Comparison of ENCODE assay signal across 7 cellular contexts in genomic region chr3:189547448-189547847, GRCh38.
"Had no signal": no experiment of that assay in that cellular context is flagged by ENCODE, and none has a peak within 500 bp of the region (broad histone marks: within the 10 kb centered on the region; RNA-seq: fewer than 3 reads in every experiment).

No MANE protein-coding gene starts in this region.

- FAIRE-seq: G401.6, GM12878, GM12892, GM18507, GM19239 had no signal

- H3K4me3 ChIP-seq: GM12878 had no signal

- ATAC-seq: GM12878 had no signal

- DNase-seq: GDM1, GF-D8 had no signal
